Comparison of ENCODE assay signal across 28 cellular contexts in genomic region chr10:86659721-86660438, GRCh38. TPM values are rescaled to one million over a fixed set of nuclear protein-coding genes. Genes with fewer than 3 reads are reported as not detected.
DNase-seq lines count a peak whose midpoint lies in the region; ATAC-seq and TF ChIP-seq lines count a peak whose summit lies in the region.
"Had no signal": no experiment of that assay in that cellular context is flagged by ENCODE, and none has a peak within 500 bp of the region (broad histone marks: within the 10 kb centered on the region; RNA-seq: fewer than 3 reads in every experiment).

No MANE protein-coding gene starts in this region.

- no peaks in the 10 kb centered on the region for H3K36me3 ChIP-seq in sigmoid colon
- H3K36me3 ChIP-seq: HAP-1, upper lobe of left lung had no signal

- 92 to 93% methylated on average over 17 of the region's 17 CpGs for WGBS in sigmoid colon, 2 donors

- H3K9me3 ChIP-seq in sigmoid colon, result no peaks in the 10 kb centered on the region
- H3K9me3 ChIP-seq: HAP-1, upper lobe of left lung had no signal

- TF ChIP-seq POLR2A in sigmoid colon (IDR thresholded peaks at IDR 0.05), result no peak

- no peak for TF ChIP-seq EP300 in sigmoid colon (IDR thresholded peaks at IDR 0.05)

- intact Hi-C loops in dorsolateral prefrontal cortex (cut with DNase I), result no loop called here
- intact Hi-C loops in left colon (cut with DNase I, micrococcal nuclease), result no loop called here
- intact Hi-C loops in sigmoid colon (cut with DNase I), result no loop called here

- peaks cover 0 to 23% (median 20%) of the 10 kb centered on the region in 4 donors for H3K4me1 ChIP-seq in sigmoid colon
- H3K4me1 ChIP-seq: HAP-1 had no signal

- ATAC-seq in left colon, result no peak
- no peak for ATAC-seq in HG02610 (IDR thresholded peaks at IDR 0.05; ENCODE audit: unreplicated experiment)
- ATAC-seq: activated naive CD8-positive, alpha-beta T cell treated with anti-CD3 and anti-CD28 coated beads, Interleukin-2, amount 50 U/mL, for 24 hours; K562; SK-N-SH treated with all-trans-retinoic acid at 6 μM for 48 hours had no signal

- no peak overlapping the region for H3K4me3 ChIP-seq in dorsolateral prefrontal cortex
- H3K4me3 ChIP-seq in sigmoid colon, result no peak overlapping the region
- H3K4me3 ChIP-seq: HAP-1, K562, upper lobe of left lung had no signal

- peak; percentile 74 for DNase-seq in MV-4-11 (lab: John Stamatoyannopoulos, UW)
- peak in 7 of 10 donors; percentile 2 to 45 (median 23) for DNase-seq in dorsolateral prefrontal cortex
- DNase-seq in left colon, result peak; percentile 2 to 12
- peak; percentile 57 for DNase-seq in sigmoid colon
- DNase-seq in stimulated activated naive CD4-positive, alpha-beta T cell treated with Interleukin-2 at 50 U/mL for 16 hours (lab: John Stamatoyannopoulos, UW), result no peak
- DNase-seq in SIG-M5 (lab: John Stamatoyannopoulos, UW), result no peak
- DNase-seq in D341Med (ENCODE audit: low spot score), result no peak
- DNase-seq: ACHN; activated CD4-positive, alpha-beta T cell treated with anti-CD3 and anti-CD28 coated beads for 4 hours; activated CD8-positive, alpha-beta memory T cell treated with anti-CD3 and anti-CD28 coated beads for 24 hours; activated gamma-delta T cell; activated naive CD8-positive, alpha-beta T cell treated with anti-CD3 and anti-CD28 coated beads, Interleukin-2, amount 50 U/mL, for 24 hours; cerebellar nuclear complex; NCI-H2081; NCI-H345; NCI-H774; stimulated activated CD4-positive, alpha-beta T cell treated with anti-CD3 and anti-CD28 coated beads, Interleukin-2, amount 100 ng/mL, for 48 hours; T-helper 2 cell had no signal

- no peak overlapping the region for H3K27ac ChIP-seq in dorsolateral prefrontal cortex
- H3K27ac ChIP-seq in sigmoid colon, result no peak overlapping the region
- H3K27ac ChIP-seq: upper lobe of left lung had no signal

- TF ChIP-seq CTCF in dorsolateral prefrontal cortex (IDR thresholded peaks at IDR 0.05 in 54 of 56, conservative IDR thresholded peaks at IDR 0.05 in 2 of 56; ENCODE audit: low read depth in 1 of 56, partially characterized antibody in 56 of 56) (no peak), sigmoid colon (IDR thresholded peaks at IDR 0.05) (no peak)

- H3K27me3 ChIP-seq in dorsolateral prefrontal cortex (no peaks in the 10 kb centered on the region), sigmoid colon (no peaks in the 10 kb centered on the region)
- H3K27me3 ChIP-seq: upper lobe of left lung had no signal

RNA-seq across cellular contexts. Expression of gene OPN4, which starts 5.5 kb away (rescaled TPM):
- total RNA-seq in dorsolateral prefrontal cortex (1 to 10 TPM in 93 of 120 experiments, under 1 TPM in 23, not detected in 4; 0.35 to 4.5 (median 1.6) TPM), left colon (under 1 TPM; 0.15 to 0.20 TPM), sigmoid colon (not detected)
- polyA plus RNA-seq in sigmoid colon, result under 1 TPM in 1 of 3 donors, not detected in 2; 0.04 TPM
- total RNA-seq: glomerular endothelial cell, HT-29, K562, renal cortical epithelial cell, RPMI7951, upper lobe of left lung had no signal
- polyA plus RNA-seq: BJ, K562 had no signal

RNA-seq across cellular contexts. Expression of gene LDB3, which starts 8.4 kb away (rescaled TPM):
- total RNA-seq in dorsolateral prefrontal cortex (10 to 100 TPM in 105 of 120 experiments, 1 to 10 TPM in 15; 3.8 to 94.4 (median 22.6) TPM), left colon (1 to 10 TPM in 1 of 2 donors, under 1 TPM in 1; 0.31 to 4.3 TPM), sigmoid colon (10 to 100 TPM; 13.2 to 42.1 (median 22.4) TPM)
- 1 to 10 TPM; 1.2 to 1.9 (median 1.8) TPM for polyA plus RNA-seq in sigmoid colon
- total RNA-seq: glomerular endothelial cell, HT-29, K562, RPMI7951 had no signal

Comparison
In these comparisons a context has a peak if more than half of its experiments do, and no peak if none do; other contexts are left out.
1. DNase-seq: peak in MV-4-11 (single experiment), dorsolateral prefrontal cortex (7 of 10), left colon (2 of 2) and sigmoid colon (single experiment); none in stimulated activated naive CD4-positive, alpha-beta T cell treated with Interleukin-2 at 50 U/mL for 16 hours (single experiment), SIG-M5 (single experiment) and D341Med (single experiment).